Comparison of ENCODE assay signal across 18 cellular contexts in genomic region chr2:82950148-82950547, GRCh38.
"Had no signal": no experiment of that assay in that cellular context is flagged by ENCODE, and none has a peak within 500 bp of the region (broad histone marks: within the 10 kb centered on the region; RNA-seq: fewer than 3 reads in every experiment).

No MANE protein-coding gene starts in this region.

- H3K9me3 ChIP-seq: breast epithelium, left ventricle myocardium inferior, prostate gland, thoracic aorta, vagina had no signal

- H3K27me3 ChIP-seq: breast epithelium, foreskin keratinocyte, vagina had no signal

- H3K36me3 ChIP-seq: breast epithelium, left ventricle myocardium inferior, prostate gland, thoracic aorta, vagina had no signal

- H3K4me1 ChIP-seq: breast epithelium, foreskin keratinocyte, left ventricle myocardium inferior, prostate gland, vagina had no signal

- H3K4me3 ChIP-seq: breast epithelium, left ventricle myocardium inferior, prostate gland, thoracic aorta, vagina had no signal

- DNase-seq: activated CD4-positive, alpha-beta T cell treated with anti-CD3 and anti-CD28 coated beads for 4 hours; activated CD4-positive, alpha-beta T cell treated with anti-CD3 and anti-CD28 coated beads, Interleukin-2, amount 50 U/mL, for 48 hours; activated CD4-positive, CD25-positive, alpha-beta regulatory T cell; activated naive CD4-positive, alpha-beta T cell treated with Interleukin-2 at 50 U/mL for 16 hours; activated naive CD8-positive, alpha-beta T cell treated with anti-CD3 and anti-CD28 coated beads for 36 hours; activated T-cell treated with anti-CD3 and anti-CD28 coated beads, Interleukin-2, amount 50 U/mL, for 48 hours; effector memory CD4-positive, alpha-beta T cell; foreskin keratinocyte; left ventricle myocardium inferior; mammary epithelial cell; naive thymus-derived CD8-positive, alpha-beta T cell; stimulated activated CD4-positive, alpha-beta T cell treated with anti-CD3 and anti-CD28 coated beads, Interleukin-2, amount 100 ng/mL, for 48 hours; stimulated activated CD8-positive, alpha-beta memory T cell treated with anti-CD3 and anti-CD28 coated beads, Interleukin-4, amount 100 ng/mL, for 48 hours; stimulated activated naive CD4-positive, alpha-beta T cell had no signal

- ATAC-seq: foreskin keratinocyte; naive thymus-derived CD8-positive, alpha-beta T cell had no signal

- H3K27ac ChIP-seq: breast epithelium, foreskin keratinocyte, left ventricle myocardium inferior, prostate gland, thoracic aorta, vagina had no signal
